ENCODE assay signal across 22 cellular contexts in the genomic region with DNA sequence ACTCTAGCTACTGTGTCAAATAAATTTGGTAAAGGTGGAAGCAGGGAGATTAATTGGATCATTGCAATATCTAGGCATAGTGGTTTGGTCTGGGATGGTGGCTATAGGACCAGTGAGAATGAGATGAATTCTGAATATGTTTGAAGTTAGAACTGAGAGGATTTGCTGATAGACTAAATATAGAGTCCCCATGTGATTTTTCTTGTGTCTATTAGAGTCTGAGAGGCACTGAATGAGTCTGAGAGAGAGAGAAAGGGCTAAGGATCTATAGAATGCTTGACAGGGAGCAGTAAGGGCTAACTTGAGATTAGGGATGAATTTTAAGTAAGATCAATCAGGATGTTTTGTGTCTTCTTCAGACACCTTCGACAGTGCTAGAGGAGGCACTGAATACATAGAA.
DNase-seq lines count a peak whose midpoint lies in the region; ATAC-seq and TF ChIP-seq lines count a peak whose summit lies in the region.
"Had no signal": no experiment of that assay in that cellular context is flagged by ENCODE, and none has a peak within 500 bp of the region (broad histone marks: within the 10 kb centered on the region; RNA-seq: fewer than 3 reads in every experiment).

No MANE protein-coding gene starts in this region.

- no peak overlapping the region for H3K4me3 ChIP-seq in right atrium auricular region
- H3K4me3 ChIP-seq: BLaER1, GM12878 had no signal

- no peaks in the 10 kb centered on the region for H3K9me3 ChIP-seq in right atrium auricular region
- H3K9me3 ChIP-seq: BE2C, BLaER1 had no signal

- ATAC-seq in Right ventricle myocardium superior (ENCODE audit: poor library complexity), result peak; percentile 56
- ATAC-seq in left cardiac atrium, result no peak
- ATAC-seq in left ventricle myocardium superior, result peak; percentile 52
- ATAC-seq: GM12878 had no signal

- H3K4me1 ChIP-seq in right atrium auricular region, result no peaks in the 10 kb centered on the region
- H3K4me1 ChIP-seq: BE2C, BLaER1 had no signal

- H3K27me3 ChIP-seq in right atrium auricular region, result no peaks in the 10 kb centered on the region
- H3K27me3 ChIP-seq: BE2C, BLaER1 had no signal

- intact Hi-C loops in Right ventricle myocardium superior (cut with DNase I) (no loop called here), left cardiac atrium (cut with DNase I) (no loop called here), left ventricle myocardium superior (cut with micrococcal nuclease) (no loop called here)

- no peak for TF ChIP-seq CTCF in right atrium auricular region (IDR thresholded peaks at IDR 0.05)

- DNase-seq in Right ventricle myocardium superior (no peak), left cardiac atrium (no peak), left ventricle myocardium superior (no peak), right atrium auricular region (ENCODE audit: low spot score) (no peak), NCI-H1694 treated with DMSO at 0.1 percent for 48 hours (lab: John Stamatoyannopoulos, UW) (no peak)
- DNase-seq: 8988T; ACHN; BE2C; C1 segment of cervical spinal cord; CD4-positive, alpha-beta memory T cell; CD4-positive, CD25-positive, alpha-beta regulatory T cell; CD8-positive, alpha-beta memory T cell; COR-L47; DMS 273 treated with DMSO at 0.1 percent for 48 hours; DMS153; DMS53; DMS79; DND-41; EL; GDM1 had no signal

- H3K27ac ChIP-seq in right atrium auricular region, result peak overlapping the region in 1 of 2 donors; percentile 69
- H3K27ac ChIP-seq: BLaER1 had no signal

- H3K36me3 ChIP-seq in right atrium auricular region, result no peaks in the 10 kb centered on the region
- H3K36me3 ChIP-seq: BE2C, BLaER1 had no signal

Comparison
In these comparisons a context has a peak if more than half of its experiments do, and no peak if none do; other contexts are left out.
1. ATAC-seq: peak in Right ventricle myocardium superior (single experiment) and left ventricle myocardium superior (single experiment); none in left cardiac atrium (0 of 2).